14 cellular contexts compared by ENCODE assay signal in genomic region chr11:10489444-10489785, GRCh38. TPM values are rescaled to one million over a fixed set of nuclear protein-coding genes. Genes with fewer than 3 reads are reported as not detected.
DNase-seq lines count a peak whose midpoint lies in the region; ATAC-seq and TF ChIP-seq lines count a peak whose summit lies in the region.
"Had no signal": no experiment of that assay in that cellular context is flagged by ENCODE, and none has a peak within 500 bp of the region (broad histone marks: within the 10 kb centered on the region; RNA-seq: fewer than 3 reads in every experiment).

No MANE protein-coding gene starts in this region.

- 95 to 97% methylated on average over 3 of the region's 3 CpGs for WGBS in heart right ventricle, 2 donors

- peaks cover 43% of the 10 kb centered on the region for H3K4me1 Mint-ChIP-seq in activated B cell treated with CpG ODN at 0.5 μM for 24 hours
- H3K4me1 Mint-ChIP-seq in activated CD8-positive, alpha-beta memory T cell treated with anti-CD3 and anti-CD28 coated beads, Interleukin-2, amount 10 ng/mL, durations not matched to agents 7 days and 5 days = peaks cover 16% of the 10 kb centered on the region

- no peak overlapping the region for H3K4me3 ChIP-seq in heart right ventricle
- H3K4me3 ChIP-seq: GM23248, prostate gland had no signal

- peak; percentile 29 for DNase-seq in HT-29 (ENCODE audit: low spot score)
- no peak for DNase-seq in activated B cell treated with CpG ODN at 0.5 μM for 24 hours
- DNase-seq in foreskin keratinocyte = no peak
- DNase-seq in substantia nigra (lab: John Stamatoyannopoulos, UW) = no peak
- no peak for DNase-seq in anterior cingulate cortex (lab: John Stamatoyannopoulos, UW)
- DNase-seq in heart right ventricle = no peak
- no peak for DNase-seq in activated CD8-positive, alpha-beta memory T cell treated with anti-CD3 and anti-CD28 coated beads, Interleukin-2, amount 10 ng/mL, durations not matched to agents 7 days and 5 days
- DNase-seq: foreskin melanocyte, GM23248, KBM-7, NCI-H1694 treated with DMSO at 0.1 percent for 48 hours, NCI-H748 treated with DMSO at 0.1 percent for 48 hours had no signal

- H3K27me3 Mint-ChIP-seq in activated B cell treated with CpG ODN at 0.5 μM for 24 hours = no peaks in the 10 kb centered on the region
- no peaks in the 10 kb centered on the region for H3K27me3 Mint-ChIP-seq in activated CD8-positive, alpha-beta memory T cell treated with anti-CD3 and anti-CD28 coated beads, Interleukin-2, amount 10 ng/mL, durations not matched to agents 7 days and 5 days
- H3K27me3 Mint-ChIP-seq: dendritic cell treated with granulocyte-macrophage colony-stimulating factor and Interleukin-4, amounts not matched to agents 40 ng/mL and 50 ng/mL, for 4 days had no signal

- CTCF ChIA-PET in activated B cell treated with CpG ODN at 0.5 μM for 24 hours (lab: Charles Lee) = interaction anchor here (0.6 to 2.3 kb wide), 12 partner anchors 17 to 243 kb away, joined by 3 to 16 read pairs (median 4); partner anchors contain the start of genes AMPD3 and RNF141
- CTCF ChIA-PET in activated CD8-positive, alpha-beta memory T cell treated with anti-CD3 and anti-CD28 coated beads, Interleukin-2, amount 10 ng/mL, durations not matched to agents 7 days and 5 days (lab: Charles Lee) = interaction anchor here (1.0 kb wide), 1 partner anchor 39 kb away, joined by 3 read pairs; no protein-coding TSS in a partner anchor

- ATAC-seq in activated B cell treated with CpG ODN at 0.5 μM for 24 hours (ENCODE audit: low read depth) = peak; percentile 9
- ATAC-seq in foreskin keratinocyte = peak; percentile 16
- ATAC-seq in heart right ventricle = no peak
- ATAC-seq in activated CD8-positive, alpha-beta memory T cell treated with anti-CD3 and anti-CD28 coated beads, Interleukin-2, amount 10 ng/mL, durations not matched to agents 7 days and 5 days = no peak

- H3K27me3 ChIP-seq in foreskin keratinocyte (no peaks in the 10 kb centered on the region), heart right ventricle (no peaks in the 10 kb centered on the region)

- peak overlapping the region; percentile 91 for H3K27ac Mint-ChIP-seq in activated B cell treated with CpG ODN at 0.5 μM for 24 hours
- no peak overlapping the region for H3K27ac Mint-ChIP-seq in activated CD8-positive, alpha-beta memory T cell treated with anti-CD3 and anti-CD28 coated beads, Interleukin-2, amount 10 ng/mL, durations not matched to agents 7 days and 5 days
- H3K27ac Mint-ChIP-seq: dendritic cell treated with granulocyte-macrophage colony-stimulating factor and Interleukin-4, amounts not matched to agents 40 ng/mL and 50 ng/mL, for 4 days had no signal

- no peak for TF ChIP-seq CTCF in activated B cell treated with CpG ODN at 0.5 μM for 24 hours (IDR thresholded peaks at IDR 0.05)
- TF ChIP-seq CTCF in foreskin keratinocyte (conservative IDR thresholded peaks at IDR 0.05) = no peak
- no peak for TF ChIP-seq CTCF in heart right ventricle (IDR thresholded peaks at IDR 0.05)

- peaks cover 91% of the 10 kb centered on the region for H3K36me3 Mint-ChIP-seq in activated B cell treated with CpG ODN at 0.5 μM for 24 hours (ENCODE audit: low read depth)
- peaks cover 19% of the 10 kb centered on the region for H3K36me3 Mint-ChIP-seq in activated CD8-positive, alpha-beta memory T cell treated with anti-CD3 and anti-CD28 coated beads, Interleukin-2, amount 10 ng/mL, durations not matched to agents 7 days and 5 days

- peak overlapping the region; percentile 95 for H3K27ac ChIP-seq in foreskin keratinocyte
- H3K27ac ChIP-seq in substantia nigra (ENCODE audit: low read depth, low read length, poor library complexity, severe bottlenecking) = peak overlapping the region; percentile 98
- no peak overlapping the region for H3K27ac ChIP-seq in heart right ventricle

- no peak overlapping the region for H3K4me3 Mint-ChIP-seq in activated B cell treated with CpG ODN at 0.5 μM for 24 hours
- no peak overlapping the region for H3K4me3 Mint-ChIP-seq in activated CD8-positive, alpha-beta memory T cell treated with anti-CD3 and anti-CD28 coated beads, Interleukin-2, amount 10 ng/mL, durations not matched to agents 7 days and 5 days
- H3K4me3 Mint-ChIP-seq: dendritic cell treated with granulocyte-macrophage colony-stimulating factor and Interleukin-4, amounts not matched to agents 40 ng/mL and 50 ng/mL, for 4 days had no signal

- H3K9me3 ChIP-seq in heart right ventricle = no peaks in the 10 kb centered on the region
- H3K9me3 ChIP-seq: prostate gland had no signal

- POLR2A ChIA-PET in activated B cell treated with CpG ODN at 0.5 μM for 24 hours (lab: Charles Lee) = interaction anchor here (0.9 to 6.5 kb wide), 12 partner anchors 8 to 1029 kb away, joined by 3 to 219 read pairs (median 10); partner anchors contain the start of genes AMPD3, RNF141 and ZNF143

- peaks cover 0 to 72% (median 0%) of the 10 kb centered on the region in 9 donors for H3K36me3 ChIP-seq in heart right ventricle
- H3K36me3 ChIP-seq: prostate gland had no signal

- H3K9me3 Mint-ChIP-seq in activated B cell treated with CpG ODN at 0.5 μM for 24 hours = no peaks in the 10 kb centered on the region
- H3K9me3 Mint-ChIP-seq in activated CD8-positive, alpha-beta memory T cell treated with anti-CD3 and anti-CD28 coated beads, Interleukin-2, amount 10 ng/mL, durations not matched to agents 7 days and 5 days (ENCODE audit: low read depth) = no peaks in the 10 kb centered on the region
- H3K9me3 Mint-ChIP-seq: dendritic cell treated with granulocyte-macrophage colony-stimulating factor and Interleukin-4, amounts not matched to agents 40 ng/mL and 50 ng/mL, for 4 days had no signal

- intact Hi-C loops in activated B cell treated with CpG ODN at 0.5 μM for 24 hours (cut with micrococcal nuclease) = loop anchor here (1.0 to 2.0 kb wide), 5 partner anchors 14 to 246 kb away; partner anchors contain the start of gene RNF141
- intact Hi-C loops in heart right ventricle (cut with DNase I) = no loop called here

- peaks cover 24% of the 10 kb centered on the region for H3K4me1 ChIP-seq in foreskin keratinocyte
- peaks cover 0 to 23% (median 9%) of the 10 kb centered on the region in 9 donors for H3K4me1 ChIP-seq in heart right ventricle
- H3K4me1 ChIP-seq: prostate gland had no signal

RNA-seq across cellular contexts. Expression of gene AMPD3, which starts 34.4 kb away (rescaled TPM):
- 6.3 and 10.4 TPM in 2 replicates for total RNA-seq in HT-29 (2014; rRNA removed; shearing (Covaris generic))
- total RNA-seq in activated B cell treated with CpG ODN at 0.5 μM for 24 hours (99.5 and 116 TPM in 2 replicates), foreskin keratinocyte (7.6 and 8.8 TPM in 2 replicates), heart right ventricle (1 to 10 TPM; 1.4 to 8.7 (median 2.6) TPM)
- polyA plus RNA-seq in foreskin keratinocyte (3.4 and 3.6 TPM in 2 replicates), heart right ventricle (1 to 10 TPM in 1 of 2 donors, under 1 TPM in 1; 0.59 to 1.2 TPM)
- 10 to 100 TPM in 1 of 2 experiments, 1 to 10 TPM in 1; 8.8 to 13.4 TPM for total RNA-seq in activated CD8-positive, alpha-beta memory T cell treated with anti-CD3 and anti-CD28 coated beads, Interleukin-2, amount 10 ng/mL, durations not matched to agents 7 days and 5 days

RNA-seq across cellular contexts. Expression of gene RNF141, which starts 51.6 kb away (rescaled TPM):
- total RNA-seq in HT-29 (2014; rRNA removed; shearing (Covaris generic)) = 10.1 and 11.7 TPM in 2 replicates
- total RNA-seq in activated B cell treated with CpG ODN at 0.5 μM for 24 hours = 32.8 and 36.9 TPM in 2 replicates
- total RNA-seq in foreskin keratinocyte = 27.8 and 29.4 TPM in 2 replicates
- polyA plus RNA-seq in foreskin keratinocyte = 19.6 and 24.8 TPM in 2 replicates
- 10 to 100 TPM; 27.1 to 43.0 (median 35.7) TPM for total RNA-seq in heart right ventricle
- 1 to 10 TPM; 6.7 to 7.2 TPM for polyA plus RNA-seq in heart right ventricle
- 10 to 100 TPM in 1 of 2 experiments, 1 to 10 TPM in 1; 9.4 to 10.1 TPM for total RNA-seq in activated CD8-positive, alpha-beta memory T cell treated with anti-CD3 and anti-CD28 coated beads, Interleukin-2, amount 10 ng/mL, durations not matched to agents 7 days and 5 days

Comparison
In these comparisons a context has a peak if more than half of its experiments do, and no peak if none do; other contexts are left out.
1. ATAC-seq: peak in activated B cell treated with CpG ODN at 0.5 μM for 24 hours (single experiment) and foreskin keratinocyte (single experiment); none in heart right ventricle (0 of 8) and activated CD8-positive, alpha-beta memory T cell treated with anti-CD3 and anti-CD28 coated beads, Interleukin-2, amount 10 ng/mL, durations not matched to agents 7 days and 5 days (single experiment).
2. H3K27ac ChIP-seq: peak in foreskin keratinocyte (single experiment) and substantia nigra (single experiment); none in heart right ventricle (0 of 10).